Comparison of ENCODE assay signal across 8 cellular contexts in the genomic region with DNA sequence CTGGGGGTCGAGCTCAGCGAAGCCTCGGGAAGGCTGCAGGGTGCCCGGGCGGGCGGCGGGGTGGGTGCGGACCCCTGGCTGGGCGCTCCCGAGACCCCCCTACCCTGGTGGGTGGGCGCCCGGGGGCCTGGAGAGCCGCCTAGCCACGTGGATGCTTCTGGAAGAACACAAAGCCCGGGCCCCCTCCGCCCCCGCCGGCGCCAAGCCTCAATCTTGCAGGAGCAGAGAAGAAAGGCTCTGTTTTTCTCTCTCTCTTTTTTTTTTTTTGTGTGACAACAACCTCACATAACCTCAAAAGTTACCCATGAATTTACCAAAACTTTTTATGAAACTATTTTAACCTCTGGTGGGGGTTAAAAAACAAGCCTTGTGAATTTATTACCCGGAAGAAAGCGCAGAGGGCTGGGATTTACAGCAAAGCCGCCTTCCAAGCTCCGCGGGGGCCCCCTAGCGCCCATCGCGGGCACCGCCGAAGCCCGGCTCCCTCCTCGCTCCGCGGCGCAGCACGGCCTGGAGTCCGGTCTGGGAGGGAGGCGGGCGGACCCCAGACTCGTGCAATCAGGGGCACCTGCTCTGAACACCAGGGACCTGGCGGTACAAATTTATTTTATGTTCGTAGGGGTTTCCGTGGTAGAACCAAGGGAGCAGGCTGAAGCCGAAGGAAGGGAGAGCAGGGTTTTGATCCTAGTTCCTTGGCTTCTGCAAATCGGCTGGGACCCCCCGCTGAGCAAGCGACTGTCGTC. TPM values are rescaled to one million over a fixed set of nuclear protein-coding genes. Genes with fewer than 3 reads are reported as not detected.
DNase-seq lines count a peak whose midpoint lies in the region; ATAC-seq and TF ChIP-seq lines count a peak whose summit lies in the region.

No MANE protein-coding gene starts in this region.

- no peak for TF ChIP-seq EP300 in esophagus muscularis mucosa (IDR thresholded peaks at IDR 0.05)

- peak overlapping the region; percentile 82 for H3K4me3 Mint-ChIP-seq in activated T-cell treated with anti-CD3 and anti-CD28 coated beads, Interleukin-2, amount 50 U/mL, for 4 hours

- H3K27me3 Mint-ChIP-seq in activated T-cell treated with anti-CD3 and anti-CD28 coated beads, Interleukin-2, amount 50 U/mL, for 4 hours (ENCODE audit: low read depth): no peaks in the 10 kb centered on the region

- no peaks in the 10 kb centered on the region for H3K79me2 ChIP-seq in OCI-LY7 (ENCODE audit: insufficient read depth, low read depth, low read length)

- TF ChIP-seq CTCF in AG09309 (IDR thresholded peaks at IDR 0.05; ENCODE audit: control insufficient read depth, insufficient read depth, low read depth, low read length, missing control alignments) (peak; percentile 82), HL-60 (IDR thresholded peaks at IDR 0.05; ENCODE audit: insufficient read depth, low read length) (peak; percentile 72), OCI-LY7 (conservative IDR thresholded peaks at IDR 0.05; ENCODE audit: low read length) (peak; percentile 98), esophagus muscularis mucosa (IDR thresholded peaks at IDR 0.05) (peak; percentile 91 to 98 (median 95))

- peaks cover 14% of the 10 kb centered on the region for H3K36me3 Mint-ChIP-seq in activated T-cell treated with anti-CD3 and anti-CD28 coated beads, Interleukin-2, amount 50 U/mL, for 4 hours (ENCODE audit: insufficient read depth)

- no peak for TF ChIP-seq POLR2A in esophagus muscularis mucosa (IDR thresholded peaks at IDR 0.05; ENCODE audit: low read depth)

- ATAC-seq in GM18868 (IDR thresholded peaks at IDR 0.05; ENCODE audit: unreplicated experiment): peak; percentile 86
- peak; percentile 97 to 98 for ATAC-seq in activated T-cell treated with anti-CD3 and anti-CD28 coated beads, Interleukin-2, amount 50 U/mL, for 4 hours

- H3K9me3 ChIP-seq in OCI-LY7 (ENCODE audit: low read length) (no peaks in the 10 kb centered on the region), esophagus muscularis mucosa (no peaks in the 10 kb centered on the region)

- no peaks in the 10 kb centered on the region for H3K27me3 ChIP-seq in HL-60 (ENCODE audit: insufficient read depth, poor library complexity, severe bottlenecking)
- H3K27me3 ChIP-seq in esophagus muscularis mucosa: peaks cover 0 to 54% (median 0%) of the 10 kb centered on the region in 4 donors

- H4K20me1 ChIP-seq in OCI-LY7 (ENCODE audit: insufficient read depth, low read length): no peaks in the 10 kb centered on the region

- H2AFZ ChIP-seq in OCI-LY7 (ENCODE audit: low read length): 0 out of 2 replicates have a peak overlapping the region, but pooled peaks have one; percentile 18

- BruUV-seq in OCI-LY7 (replicated peaks; lab: Mats Ljungman, UMichigan): no TSS peak

- POLR2A ChIA-PET in OCI-LY7 (lab: Charles Lee): no interaction called here

- peaks cover 21% of the 10 kb centered on the region for H3K4me1 Mint-ChIP-seq in activated T-cell treated with anti-CD3 and anti-CD28 coated beads, Interleukin-2, amount 50 U/mL, for 4 hours (ENCODE audit: low read depth)

- CTCF ChIA-PET in OCI-LY7 (lab: Charles Lee; ENCODE audit: unreplicated experiment): interaction anchor here (0.6 kb wide), 1 partner anchor 80 kb away, joined by 3 read pairs; no protein-coding TSS in a partner anchor

- H3K4me2 ChIP-seq in OCI-LY7 (ENCODE audit: low read length): peak overlapping the region; percentile 21; the same call in 1 of the 2 replicates

- 2% methylated on average over 34 of the region's 47 CpGs for WGBS in esophagus muscularis mucosa

- DNase-seq in AG09309 (ENCODE audit: low read depth): peak; percentile 8
- peak in 1 of 2 experiments; percentile 73 for DNase-seq in HL-60 (ENCODE audit: low read depth in 1 of 2, low spot score in 1 of 2)
- peak; percentile 63 for DNase-seq in OCI-LY7 (ENCODE audit: low spot score)
- DNase-seq in activated T-cell treated with anti-CD3 and anti-CD28 coated beads, Interleukin-2, amount 50 U/mL, for 4 hours: peak; percentile 78
- peak; percentile 92 for DNase-seq in esophagus muscularis mucosa (ENCODE audit: extremely low spot score)
- peak; percentile 68 for DNase-seq in myocyte (ENCODE audit: low read depth)
- peak; percentile 93 for DNase-seq in stimulated activated CD8-positive, alpha-beta memory T cell treated with anti-CD3 and anti-CD28 coated beads, Interleukin-4, amount 100 ng/mL, for 48 hours

- H3K4me1 ChIP-seq in OCI-LY7 (ENCODE audit: insufficient read depth, low read length, poor library complexity, severe bottlenecking) (no peaks in the 10 kb centered on the region), esophagus muscularis mucosa (peaks cover 10 to 25% (median 22%) of the 10 kb centered on the region in 4 donors)

- H3K4me3 ChIP-seq in AG09309 (ENCODE audit: control insufficient read depth, low read depth, low read length): peak overlapping the region; percentile 47
- peak overlapping the region; percentile 39 for H3K4me3 ChIP-seq in HL-60 (replicated peaks; ENCODE audit: insufficient read depth, low read length)
- H3K4me3 ChIP-seq in OCI-LY7 (ENCODE audit: low read depth, low read length, poor library complexity, severe bottlenecking): no peak overlapping the region
- H3K4me3 ChIP-seq in esophagus muscularis mucosa: peak overlapping the region; percentile 56 to 62 (median 58)

- intact Hi-C loops in OCI-LY7 (cut with micrococcal nuclease; ENCODE audit: unreplicated experiment): loop anchor here (1.0 to 10.0 kb wide), 3 partner anchors 134 to 352 kb away; no protein-coding TSS in a partner anchor
- intact Hi-C loops in esophagus muscularis mucosa (cut with DNase I): no loop called here

- H3K9me3 Mint-ChIP-seq in activated T-cell treated with anti-CD3 and anti-CD28 coated beads, Interleukin-2, amount 50 U/mL, for 4 hours: no peaks in the 10 kb centered on the region

- no peak overlapping the region for H3K27ac ChIP-seq in HL-60 (replicated peaks)
- no peak overlapping the region for H3K27ac ChIP-seq in OCI-LY7 (ENCODE audit: low read depth, low read length, poor library complexity, severe bottlenecking)
- peak overlapping the region; percentile 45 to 70 (median 51) for H3K27ac ChIP-seq in esophagus muscularis mucosa (replicated peaks in 1 of 4)

- 0 out of 2 replicates have a peak, but pooled peaks cover 2% of the 10 kb centered on the region for H3K36me3 ChIP-seq in OCI-LY7 (ENCODE audit: insufficient read depth, low read length)
- H3K36me3 ChIP-seq in esophagus muscularis mucosa: no peaks in the 10 kb centered on the region

- no peaks in the 10 kb centered on the region for H3K9me2 ChIP-seq in OCI-LY7 (ENCODE audit: insufficient read depth, low read length)

RNA-seq across cellular contexts. Expression of gene ZNF831, which starts 58.8 kb away (rescaled TPM):
- total RNA-seq in OCI-LY7 (2014; rRNA removed; shearing (Covaris generic)): 5.9 TPM in 2 replicates
- total RNA-seq in OCI-LY7 (2022): 6.3 and 7.3 TPM in 2 replicates
- total RNA-seq in activated T-cell treated with anti-CD3 and anti-CD28 coated beads, Interleukin-2, amount 50 U/mL, for 4 hours: 1 to 10 TPM; 1.8 to 2.5 (median 2.2) TPM
- 1 to 10 TPM in 1 of 4 donors, under 1 TPM in 3; 0.34 to 1.3 (median 0.56) TPM for total RNA-seq in esophagus muscularis mucosa
- not detected in 2 replicates for total RNA-seq in myocyte
- polyA plus RNA-seq in myocyte (2012): not detected

Comparison
In these comparisons a context has a peak if more than half of its experiments do, and no peak if none do; other contexts are left out.
1. H3K27ac ChIP-seq: peak in esophagus muscularis mucosa (4 of 4); none in HL-60 (single experiment) and OCI-LY7 (single experiment).
2. Peak in every context shown above with its lines, with median percentiles within 50 percentile points of each other: CTCF ChIP-seq.